22 cellular contexts compared by ENCODE assay signal in the genomic region with DNA sequence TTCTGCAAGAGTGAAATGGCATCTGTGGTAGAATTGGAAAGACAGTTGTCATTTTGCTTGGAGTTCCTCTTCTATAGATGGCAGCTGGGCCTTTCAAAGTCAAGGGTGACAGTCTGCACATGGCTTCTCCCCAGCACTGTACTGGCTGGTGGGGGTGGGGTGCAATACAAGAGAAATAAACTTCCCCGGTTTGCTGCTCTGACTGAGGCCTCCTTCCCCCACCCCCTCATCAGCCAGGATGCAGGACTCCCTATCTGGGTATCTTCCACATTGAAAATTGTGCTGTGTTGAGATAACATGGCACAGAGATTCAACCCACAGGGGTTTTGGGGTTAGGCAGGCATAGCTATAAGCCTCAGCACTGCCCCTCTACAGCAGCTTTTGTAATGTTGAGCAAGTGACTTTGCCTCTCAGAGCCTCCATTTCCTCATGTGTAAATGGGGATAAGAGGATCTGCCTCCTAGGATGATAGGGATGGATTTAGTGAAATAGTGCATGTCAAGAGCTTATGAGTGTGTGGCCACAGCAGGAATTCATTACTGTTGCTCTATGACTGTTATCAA.
"Had no signal": no experiment of that assay in that cellular context is flagged by ENCODE, and none has a peak within 500 bp of the region (broad histone marks: within the 10 kb centered on the region; RNA-seq: fewer than 3 reads in every experiment).

No MANE protein-coding gene starts in this region.

- DNase-seq: colonic mucosa; dermis blood vessel endothelial cell; endodermal cell; erythroblast; foreskin melanocyte; head of caudate nucleus; hippocampal formation; kidney glomerular epithelial cell; mammary epithelial cell; mucosa of descending colon; natural killer cell; posterior cingulate gyrus; stimulated activated naive CD4-positive, alpha-beta T cell; stomach; substantia nigra; transverse colon had no signal

- H3K9me3 Mint-ChIP-seq: endodermal cell, natural killer cell, neural crest cell had no signal

- H3K4me3 Mint-ChIP-seq: endodermal cell, natural killer cell, neural crest cell had no signal

- H3K27ac Mint-ChIP-seq: endodermal cell, natural killer cell had no signal

- FAIRE-seq: endothelial cell of umbilical vein, islet of Langerhans had no signal

- H3K9me3 ChIP-seq: colonic mucosa, mucosa of descending colon, stomach, thoracic aorta, transverse colon had no signal

- H3K27ac ChIP-seq: colonic mucosa, skin epidermis, stomach, thoracic aorta, transverse colon had no signal

- H3K36me3 Mint-ChIP-seq: natural killer cell had no signal

- H3K4me1 ChIP-seq: colonic mucosa, stomach, transverse colon had no signal

- H3K27me3 ChIP-seq: colonic mucosa, stomach, transverse colon had no signal

- H3K36me3 ChIP-seq: colonic mucosa, stomach, thoracic aorta, transverse colon had no signal

- ATAC-seq: mucosa of descending colon, natural killer cell, sciatic nerve had no signal

- H3K4me1 Mint-ChIP-seq: natural killer cell, neural crest cell had no signal

- H3K4me3 ChIP-seq: colonic mucosa, mucosa of descending colon, skin epidermis, stomach, thoracic aorta, transverse colon had no signal
